Comparison of ENCODE assay signal across 1 cellular context in genomic region chr1:11645670-11646265, GRCh38.
TF ChIP-seq lines count a peak whose summit lies in the region.

No MANE protein-coding gene starts in this region.

TF ChIP-seq in WTC11, 78 proteins besides CTCF, POLR2A, EP300 and RAD21 (continued from another document):
- TF ChIP-seq, protein P1, sequence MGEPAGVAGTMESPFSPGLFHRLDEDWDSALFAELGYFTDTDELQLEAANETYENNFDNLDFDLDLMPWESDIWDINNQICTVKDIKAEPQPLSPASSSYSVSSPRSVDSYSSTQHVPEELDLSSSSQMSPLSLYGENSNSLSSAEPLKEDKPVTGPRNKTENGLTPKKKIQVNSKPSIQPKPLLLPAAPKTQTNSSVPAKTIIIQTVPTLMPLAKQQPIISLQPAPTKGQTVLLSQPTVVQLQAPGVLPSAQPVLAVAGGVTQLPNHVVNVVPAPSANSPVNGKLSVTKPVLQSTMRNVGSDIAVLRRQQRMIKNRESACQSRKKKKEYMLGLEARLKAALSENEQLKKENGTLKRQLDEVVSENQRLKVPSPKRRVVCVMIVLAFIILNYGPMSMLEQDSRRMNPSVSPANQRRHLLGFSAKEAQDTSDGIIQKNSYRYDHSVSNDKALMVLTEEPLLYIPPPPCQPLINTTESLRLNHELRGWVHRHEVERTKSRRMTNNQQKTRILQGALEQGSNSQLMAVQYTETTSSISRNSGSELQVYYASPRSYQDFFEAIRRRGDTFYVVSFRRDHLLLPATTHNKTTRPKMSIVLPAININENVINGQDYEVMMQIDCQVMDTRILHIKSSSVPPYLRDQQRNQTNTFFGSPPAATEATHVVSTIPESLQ (CRISPR knock-in tag; IDR thresholded peaks at IDR 0.05): no peak
- TF ChIP-seq, protein P2, sequence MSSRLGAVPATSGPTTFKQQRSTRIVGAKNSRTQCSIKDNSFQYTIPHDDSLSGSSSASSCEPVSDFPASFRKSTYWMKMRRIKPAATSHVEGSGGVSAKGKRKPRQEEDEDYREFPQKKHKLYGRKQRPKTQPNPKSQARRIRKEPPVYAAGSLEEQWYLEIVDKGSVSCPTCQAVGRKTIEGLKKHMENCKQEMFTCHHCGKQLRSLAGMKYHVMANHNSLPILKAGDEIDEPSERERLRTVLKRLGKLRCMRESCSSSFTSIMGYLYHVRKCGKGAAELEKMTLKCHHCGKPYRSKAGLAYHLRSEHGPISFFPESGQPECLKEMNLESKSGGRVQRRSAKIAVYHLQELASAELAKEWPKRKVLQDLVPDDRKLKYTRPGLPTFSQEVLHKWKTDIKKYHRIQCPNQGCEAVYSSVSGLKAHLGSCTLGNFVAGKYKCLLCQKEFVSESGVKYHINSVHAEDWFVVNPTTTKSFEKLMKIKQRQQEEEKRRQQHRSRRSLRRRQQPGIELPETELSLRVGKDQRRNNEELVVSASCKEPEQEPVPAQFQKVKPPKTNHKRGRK (CRISPR knock-in tag; IDR thresholded peaks at IDR 0.05; ENCODE audit: borderline replicate concordance): no peak
